In genomic region chr9:72362680-72363139, GRCh38 we compare ENCODE assay signal across 8 cellular contexts. TPM values are rescaled to one million over a fixed set of nuclear protein-coding genes. Genes with fewer than 3 reads are reported as not detected.
DNase-seq lines count a peak whose midpoint lies in the region; ATAC-seq and TF ChIP-seq lines count a peak whose summit lies in the region.

No MANE protein-coding gene starts in this region.

- 0% methylated on average over 2 of the region's 2 CpGs for WGBS in esophagus squamous epithelium, 2 donors

- H3K9me3 Mint-ChIP-seq in activated T-cell treated with anti-CD3 and anti-CD28 coated beads, Interleukin-2, amount 50 U/mL, for 24 hours, result no peaks in the 10 kb centered on the region

- H3K9me3 ChIP-seq in esophagus squamous epithelium (no peaks in the 10 kb centered on the region), muscle layer of colon (ENCODE audit: low read length) (no peaks in the 10 kb centered on the region)

- no peak for TF ChIP-seq CTCF in esophagus squamous epithelium (IDR thresholded peaks at IDR 0.05)

- intact Hi-C loops in esophagus squamous epithelium (cut with DNase I), result loop anchor here (5.0 kb wide), 1 partner anchor 230 kb away; no protein-coding TSS in a partner anchor

- peaks cover 61% of the 10 kb centered on the region for H3K36me3 Mint-ChIP-seq in activated T-cell treated with anti-CD3 and anti-CD28 coated beads, Interleukin-2, amount 50 U/mL, for 24 hours (ENCODE audit: low read depth)

- peak overlapping the region; percentile 96 for H3K27ac Mint-ChIP-seq in activated T-cell treated with anti-CD3 and anti-CD28 coated beads, Interleukin-2, amount 50 U/mL, for 24 hours

- H3K27ac ChIP-seq in esophagus squamous epithelium (peak overlapping the region; percentile 100), muscle layer of colon (ENCODE audit: low read depth, low read length) (peak overlapping the region; percentile 100)

- H3K27me3 ChIP-seq in esophagus squamous epithelium (peaks cover 0 to 3% (median 0%) of the 10 kb centered on the region in 4 donors), muscle layer of colon (ENCODE audit: control insufficient read depth in 1 of 2, insufficient read depth in 2 of 2, low read length in 2 of 2) (no peaks in the 10 kb centered on the region)

- DNase-seq in activated gamma-delta T cell treated with Interleukin-2 at 50 U/mL for 16 hours (peak; percentile 17), activated gamma-delta T cell (lab: John Stamatoyannopoulos, UW) (no peak), NCI-H69 (lab: John Stamatoyannopoulos, UW) (peak; percentile 80), esophagus squamous epithelium (lab: John Stamatoyannopoulos, UW) (no peak)
- DNase-seq in activated T-cell treated with anti-CD3 and anti-CD28 coated beads, Interleukin-2, amount 50 U/mL, for 24 hours, result peak; percentile 45
- DNase-seq in stimulated activated naive CD4-positive, alpha-beta T cell (lab: John Stamatoyannopoulos, UW), result peak in 4 of 6 experiments; percentile 26 to 32 (median 32)

- peak; percentile 43 for ATAC-seq in HG02885 (IDR thresholded peaks at IDR 0.05; ENCODE audit: poor library complexity, unreplicated experiment)

- peak in 2 of 4 donors; percentile 14 to 46 for TF ChIP-seq POLR2A in esophagus squamous epithelium (IDR thresholded peaks at IDR 0.05)

- peaks cover 16 to 74% (median 29%) of the 10 kb centered on the region in 3 donors for H3K4me1 ChIP-seq in esophagus squamous epithelium
- H3K4me1 ChIP-seq in muscle layer of colon (ENCODE audit: insufficient read depth, low read length), result peaks cover 43% of the 10 kb centered on the region

- H3K4me1 Mint-ChIP-seq in activated T-cell treated with anti-CD3 and anti-CD28 coated beads, Interleukin-2, amount 50 U/mL, for 24 hours (ENCODE audit: low read depth), result peaks cover 62% of the 10 kb centered on the region

- H3K4me3 ChIP-seq in esophagus squamous epithelium (peak overlapping the region; percentile 63 to 97 (median 91)), muscle layer of colon (ENCODE audit: low read depth in 1 of 2, low read length in 2 of 2) (peak overlapping the region; percentile 94 to 99)

- H3K36me3 ChIP-seq in esophagus squamous epithelium (peaks cover 0 to 37% (median 8%) of the 10 kb centered on the region in 3 donors), muscle layer of colon (ENCODE audit: insufficient read depth, low read length) (peaks cover 23% of the 10 kb centered on the region)

- peak overlapping the region; percentile 90 for H3K4me3 Mint-ChIP-seq in activated T-cell treated with anti-CD3 and anti-CD28 coated beads, Interleukin-2, amount 50 U/mL, for 24 hours

- no peaks in the 10 kb centered on the region for H3K27me3 Mint-ChIP-seq in activated T-cell treated with anti-CD3 and anti-CD28 coated beads, Interleukin-2, amount 50 U/mL, for 24 hours

- H3K9ac ChIP-seq in muscle layer of colon (ENCODE audit: low read length), result peak overlapping the region; percentile 99

RNA-seq across cellular contexts. Expression of gene ZFAND5, which starts 2.3 kb away (rescaled TPM):
- total RNA-seq in esophagus squamous epithelium, result 100 to 1,000 TPM in 1 of 4 donors, 10 to 100 TPM in 3; 89.1 to 203 (median 92.0) TPM

Comparison
In these comparisons a context has a peak if more than half of its experiments do, and no peak if none do; other contexts are left out.
1. DNase-seq: peak in activated gamma-delta T cell treated with Interleukin-2 at 50 U/mL for 16 hours (single experiment), NCI-H69 (single experiment), activated T-cell treated with anti-CD3 and anti-CD28 coated beads, Interleukin-2, amount 50 U/mL, for 24 hours (single experiment) and stimulated activated naive CD4-positive, alpha-beta T cell (4 of 6); none in activated gamma-delta T cell (single experiment) and esophagus squamous epithelium (single experiment).